In genomic region chr6:166834049-166834448, GRCh38 we compare ENCODE assay signal across 17 cellular contexts.
DNase-seq lines count a peak whose midpoint lies in the region; ATAC-seq, FAIRE-seq and TF ChIP-seq lines count a peak whose summit lies in the region.
"Had no signal": no experiment of that assay in that cellular context is flagged by ENCODE, and none has a peak within 500 bp of the region (broad histone marks: within the 10 kb centered on the region; RNA-seq: fewer than 3 reads in every experiment).

No MANE protein-coding gene starts in this region.

- FAIRE-seq in GM18507 (lab: Jason Lieb, UNC), result peak; percentile 66
- FAIRE-seq: GM12892 had no signal

- H3K4me2 ChIP-seq in mesendoderm (ENCODE audit: low read length), result no peak overlapping the region
- H3K4me2 ChIP-seq: BLaER1 treated with 17β-estradiol and CSF1 and Interleukin-3, amounts not matched to agents 10 nM and 100 nM; GM23338 had no signal

- H3K9ac ChIP-seq in mesendoderm (ENCODE audit: low read length), result no peak overlapping the region
- H3K9ac ChIP-seq: BLaER1 treated with 17β-estradiol and CSF1 and Interleukin-3, amounts not matched to agents 10 nM and 100 nM had no signal

- no peaks in the 10 kb centered on the region for H3K27me3 ChIP-seq in mesendoderm (ENCODE audit: insufficient read depth, low read length, poor library complexity)
- H3K27me3 ChIP-seq: BLaER1 treated with 17β-estradiol and CSF1 and Interleukin-3, amounts not matched to agents 10 nM and 100 nM had no signal

- TF ChIP-seq CTCF in activated CD8-positive, alpha-beta T cell treated with anti-CD3 and anti-CD28 coated beads for 36 hours (IDR thresholded peaks at IDR 0.05), result no peak
- TF ChIP-seq CTCF in GM12864 (IDR thresholded peaks at IDR 0.05; ENCODE audit: low read depth, low read length, missing control alignments) (no peak), glutamatergic neuron (IDR thresholded peaks at IDR 0.05; ENCODE audit: partially characterized antibody, unreplicated experiment) (no peak)

- no peaks in the 10 kb centered on the region for H3K36me3 Mint-ChIP-seq in activated CD8-positive, alpha-beta T cell treated with anti-CD3 and anti-CD28 coated beads for 36 hours (ENCODE audit: low read depth)
- H3K36me3 Mint-ChIP-seq in activated CD8-positive, alpha-beta T cell treated with anti-CD3 and anti-CD28 coated beads, Interleukin-2, amount 10 ng/mL, durations not matched to agents 7 days and 5 days (ENCODE audit: low read depth), result no peaks in the 10 kb centered on the region
- H3K36me3 Mint-ChIP-seq in glutamatergic neuron (ENCODE audit: unreplicated experiment), result no peaks in the 10 kb centered on the region

- no peaks in the 10 kb centered on the region for H3K79me2 ChIP-seq in mesendoderm (ENCODE audit: control insufficient read depth, insufficient read depth, low read length)

- H2BK5ac ChIP-seq in mesendoderm (ENCODE audit: low read length), result no peak overlapping the region

- H4K8ac ChIP-seq in mesendoderm (ENCODE audit: low read depth, low read length), result no peak overlapping the region

- H4K5ac ChIP-seq in mesendoderm (ENCODE audit: low read length), result no peak overlapping the region

- no peaks in the 10 kb centered on the region for H3K4me1 ChIP-seq in mesendoderm (ENCODE audit: control insufficient read depth, low read depth, low read length)

- no peak overlapping the region for H3K56ac ChIP-seq in mesendoderm (ENCODE audit: low read length)

- WGBS in mesendoderm (ENCODE audit: extremely low coverage, insufficient coverage, low lambda C conversion rate), result no CpG with 5 or more reads among the region's 4 CpGs

- intact Hi-C loops in activated CD8-positive, alpha-beta T cell treated with anti-CD3 and anti-CD28 coated beads for 36 hours (cut with micrococcal nuclease), result no loop called here

- DNase-seq in activated CD8-positive, alpha-beta T cell treated with anti-CD3 and anti-CD28 coated beads for 36 hours, result no peak
- no peak for DNase-seq in activated CD8-positive, alpha-beta T cell treated with anti-CD3 and anti-CD28 coated beads, Interleukin-2, amount 10 ng/mL, durations not matched to agents 7 days and 5 days
- peak; percentile 22 for DNase-seq in GM12864 (ENCODE audit: low read depth)
- DNase-seq in GM18507 (ENCODE audit: extremely low spot score, insufficient read length, low read depth), result no peak
- peak; percentile 7 for DNase-seq in mesendoderm
- DNase-seq in glutamatergic neuron, result no peak
- DNase-seq: ACHN; CD4-positive, CD25-positive, alpha-beta regulatory T cell; DMS53; GF-D8; H7; IMR-90; KG1 had no signal

- H3K79me1 ChIP-seq in mesendoderm (ENCODE audit: low read length), result no peaks in the 10 kb centered on the region

- POLR2A ChIA-PET in activated CD8-positive, alpha-beta T cell treated with anti-CD3 and anti-CD28 coated beads for 36 hours (lab: Charles Lee), result interaction anchor here (0.5 kb wide), 1 partner anchor 108 kb away, joined by 3 read pairs; no protein-coding TSS in a partner anchor
- POLR2A ChIA-PET in activated CD8-positive, alpha-beta T cell treated with anti-CD3 and anti-CD28 coated beads, Interleukin-2, amount 10 ng/mL, durations not matched to agents 7 days and 5 days (lab: Charles Lee), result no interaction called here

- no peak overlapping the region for H3K27ac ChIP-seq in mesendoderm (ENCODE audit: low read depth, low read length)
- H3K27ac ChIP-seq: BLaER1 treated with 17β-estradiol and CSF1 and Interleukin-3, amounts not matched to agents 10 nM and 100 nM had no signal

- H3K18ac ChIP-seq in mesendoderm (ENCODE audit: low read length), result no peak overlapping the region

- CTCF ChIA-PET in activated CD8-positive, alpha-beta T cell treated with anti-CD3 and anti-CD28 coated beads for 36 hours (lab: Charles Lee), result no interaction called here
- CTCF ChIA-PET in activated CD8-positive, alpha-beta T cell treated with anti-CD3 and anti-CD28 coated beads, Interleukin-2, amount 10 ng/mL, durations not matched to agents 7 days and 5 days (lab: Charles Lee), result interaction anchor here (1.5 kb wide), 1 partner anchor 146 kb away, joined by 4 read pairs; no protein-coding TSS in a partner anchor

- no peak overlapping the region for H2BK15ac ChIP-seq in mesendoderm (replicated peaks; ENCODE audit: low read depth)

- H3K4ac ChIP-seq in mesendoderm (ENCODE audit: low read depth, low read length), result no peak overlapping the region

- no peak overlapping the region for H3K4me3 Mint-ChIP-seq in activated CD8-positive, alpha-beta T cell treated with anti-CD3 and anti-CD28 coated beads for 36 hours
- no peak overlapping the region for H3K4me3 Mint-ChIP-seq in activated CD8-positive, alpha-beta T cell treated with anti-CD3 and anti-CD28 coated beads, Interleukin-2, amount 10 ng/mL, durations not matched to agents 7 days and 5 days
- no peak overlapping the region for H3K4me3 Mint-ChIP-seq in glutamatergic neuron (ENCODE audit: unreplicated experiment)
- H3K4me3 Mint-ChIP-seq: CD4-positive, CD25-positive, alpha-beta regulatory T cell; GM23338 had no signal

- H3K9me3 Mint-ChIP-seq in activated CD8-positive, alpha-beta T cell treated with anti-CD3 and anti-CD28 coated beads for 36 hours, result no peaks in the 10 kb centered on the region
- H3K9me3 Mint-ChIP-seq in activated CD8-positive, alpha-beta T cell treated with anti-CD3 and anti-CD28 coated beads, Interleukin-2, amount 10 ng/mL, durations not matched to agents 7 days and 5 days (ENCODE audit: insufficient read depth), result no peaks in the 10 kb centered on the region
- no peaks in the 10 kb centered on the region for H3K9me3 Mint-ChIP-seq in glutamatergic neuron (ENCODE audit: unreplicated experiment)
- H3K9me3 Mint-ChIP-seq: GM23338 had no signal

- no peaks in the 10 kb centered on the region for H3K27me3 Mint-ChIP-seq in activated CD8-positive, alpha-beta T cell treated with anti-CD3 and anti-CD28 coated beads for 36 hours
- peaks cover 3% of the 10 kb centered on the region for H3K27me3 Mint-ChIP-seq in activated CD8-positive, alpha-beta T cell treated with anti-CD3 and anti-CD28 coated beads, Interleukin-2, amount 10 ng/mL, durations not matched to agents 7 days and 5 days (ENCODE audit: low read depth)
- H3K27me3 Mint-ChIP-seq in glutamatergic neuron (ENCODE audit: unreplicated experiment), result no peaks in the 10 kb centered on the region
- H3K27me3 Mint-ChIP-seq: CD4-positive, CD25-positive, alpha-beta regulatory T cell had no signal

- no peaks in the 10 kb centered on the region for H3K36me3 ChIP-seq in mesendoderm (ENCODE audit: control insufficient read depth, insufficient read depth, low read length)

- no peak overlapping the region for H2BK120ac ChIP-seq in mesendoderm (ENCODE audit: low read depth, low read length)

- no peak overlapping the region for H2AK5ac ChIP-seq in mesendoderm (ENCODE audit: low read length)

- no peak overlapping the region for H3K23ac ChIP-seq in mesendoderm (ENCODE audit: low read length)

- peaks cover 2% of the 10 kb centered on the region for H3K4me1 Mint-ChIP-seq in activated CD8-positive, alpha-beta T cell treated with anti-CD3 and anti-CD28 coated beads for 36 hours (ENCODE audit: low read depth)
- H3K4me1 Mint-ChIP-seq in activated CD8-positive, alpha-beta T cell treated with anti-CD3 and anti-CD28 coated beads, Interleukin-2, amount 10 ng/mL, durations not matched to agents 7 days and 5 days (ENCODE audit: low read depth), result peaks cover 3% of the 10 kb centered on the region
- H3K4me1 Mint-ChIP-seq in glutamatergic neuron (ENCODE audit: low read depth, unreplicated experiment), result no peaks in the 10 kb centered on the region

- no peak overlapping the region for H3K27ac Mint-ChIP-seq in activated CD8-positive, alpha-beta T cell treated with anti-CD3 and anti-CD28 coated beads for 36 hours
- H3K27ac Mint-ChIP-seq in activated CD8-positive, alpha-beta T cell treated with anti-CD3 and anti-CD28 coated beads, Interleukin-2, amount 10 ng/mL, durations not matched to agents 7 days and 5 days, result no peak overlapping the region
- H3K27ac Mint-ChIP-seq in glutamatergic neuron (ENCODE audit: unreplicated experiment), result no peak overlapping the region
- H3K27ac Mint-ChIP-seq: CD4-positive, CD25-positive, alpha-beta regulatory T cell; GM23338 had no signal

- ATAC-seq in activated CD8-positive, alpha-beta T cell treated with anti-CD3 and anti-CD28 coated beads for 36 hours, result peak; percentile 64
- no peak for ATAC-seq in activated CD8-positive, alpha-beta T cell treated with anti-CD3 and anti-CD28 coated beads, Interleukin-2, amount 10 ng/mL, durations not matched to agents 7 days and 5 days
- ATAC-seq in GM21423 (IDR thresholded peaks at IDR 0.05; ENCODE audit: unreplicated experiment), result no peak
- ATAC-seq: GM23338 had no signal

- no peak overlapping the region for H3K4me3 ChIP-seq in GM12864 (ENCODE audit: low read depth, low read length)
- H3K4me3 ChIP-seq in mesendoderm (ENCODE audit: low read length), result no peak overlapping the region
- H3K4me3 ChIP-seq: BLaER1 treated with 17β-estradiol and CSF1 and Interleukin-3, amounts not matched to agents 10 nM and 100 nM; GM23338 had no signal

Comparison
In these comparisons a context has a peak if more than half of its experiments do, and no peak if none do; other contexts are left out.
1. DNase-seq: peak in GM12864 (single experiment) and mesendoderm (single experiment); none in activated CD8-positive, alpha-beta T cell treated with anti-CD3 and anti-CD28 coated beads for 36 hours (single experiment), activated CD8-positive, alpha-beta T cell treated with anti-CD3 and anti-CD28 coated beads, Interleukin-2, amount 10 ng/mL, durations not matched to agents 7 days and 5 days (single experiment), GM18507 (single experiment) and glutamatergic neuron (single experiment).